Comparison of ENCODE assay signal across 8 cellular contexts in the genomic region with DNA sequence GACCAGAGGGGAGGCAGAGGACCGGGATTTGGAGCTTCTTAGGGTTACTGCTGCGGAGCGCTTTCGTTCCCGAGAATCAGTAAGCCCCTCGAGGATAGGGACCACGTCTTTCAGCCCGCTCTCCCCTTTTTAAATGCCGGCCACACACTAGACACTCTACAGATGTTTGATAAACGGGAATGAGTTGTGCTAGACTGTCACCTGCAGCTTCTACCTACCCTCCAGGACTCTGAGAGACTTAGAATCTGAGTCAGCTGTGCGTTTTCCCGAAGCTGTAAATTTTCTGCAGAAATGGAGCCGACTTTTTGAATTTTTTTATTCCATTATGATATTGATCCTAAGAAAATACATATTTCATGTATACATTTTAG. TPM values are rescaled to one million over a fixed set of nuclear protein-coding genes. Genes with fewer than 3 reads are reported as not detected.
DNase-seq lines count a peak whose midpoint lies in the region; ATAC-seq and TF ChIP-seq lines count a peak whose summit lies in the region.

No MANE protein-coding gene starts in this region.

- H3K27me3 Mint-ChIP-seq in T-helper 1 cell treated with Interleukin-12 subunit alpha and Interleukin-12 subunit beta and Interleukin-4 antibody, amounts not matched to agents 30 μg/mL and 1 μg/mL, for 36 hours (ENCODE audit: low read depth), result peaks cover 33% of the 10 kb centered on the region
- H3K27me3 Mint-ChIP-seq in glutamatergic neuron (ENCODE audit: unreplicated experiment), result peaks cover 3% of the 10 kb centered on the region
- H3K27me3 Mint-ChIP-seq in stimulated activated naive CD8-positive, alpha-beta T cell treated with anti-CD3 and anti-CD28 coated beads, Interleukin-15, amount 100 ng/mL, for 72 hours, result no peaks in the 10 kb centered on the region

- peak; percentile 15 for ATAC-seq in HG02678 (IDR thresholded peaks at IDR 0.05; ENCODE audit: unreplicated experiment)
- peak; percentile 19 for ATAC-seq in stimulated activated naive CD8-positive, alpha-beta T cell treated with anti-CD3 and anti-CD28 coated beads, Interleukin-15, amount 100 ng/mL, for 72 hours

- no peak for TF ChIP-seq CTCF in glutamatergic neuron (IDR thresholded peaks at IDR 0.05; ENCODE audit: partially characterized antibody, unreplicated experiment)

- no peak overlapping the region for H3K27ac ChIP-seq in SK-N-MC

- no peaks in the 10 kb centered on the region for H3K9me3 Mint-ChIP-seq in T-helper 1 cell treated with Interleukin-12 subunit alpha and Interleukin-12 subunit beta and Interleukin-4 antibody, amounts not matched to agents 30 μg/mL and 1 μg/mL, for 36 hours
- peaks cover 9% of the 10 kb centered on the region for H3K9me3 Mint-ChIP-seq in glutamatergic neuron (ENCODE audit: unreplicated experiment)
- H3K9me3 Mint-ChIP-seq in stimulated activated naive CD8-positive, alpha-beta T cell treated with anti-CD3 and anti-CD28 coated beads, Interleukin-15, amount 100 ng/mL, for 72 hours, result no peaks in the 10 kb centered on the region

- no peak for DNase-seq in T-helper 1 cell
- DNase-seq in SK-N-MC (ENCODE audit: low read depth, low spot score), result no peak
- no peak for DNase-seq in glutamatergic neuron
- no peak for DNase-seq in stimulated activated naive CD8-positive, alpha-beta T cell treated with anti-CD3 and anti-CD28 coated beads, Interleukin-15, amount 100 ng/mL, for 72 hours
- DNase-seq in hepatic stellate cell (ENCODE audit: low spot score), result no peak
- DNase-seq in activated effector memory CD4-positive, alpha-beta T cell treated with Interleukin-2 at 50 U/mL for 16 hours, result no peak

- no peaks in the 10 kb centered on the region for H3K9me3 ChIP-seq in SK-N-MC (ENCODE audit: low read depth, low read length)

- H3K27ac Mint-ChIP-seq in T-helper 1 cell treated with Interleukin-12 subunit alpha and Interleukin-12 subunit beta and Interleukin-4 antibody, amounts not matched to agents 30 μg/mL and 1 μg/mL, for 36 hours, result no peak overlapping the region
- no peak overlapping the region for H3K27ac Mint-ChIP-seq in glutamatergic neuron (ENCODE audit: unreplicated experiment)
- peak overlapping the region; percentile 90 to 97 for H3K27ac Mint-ChIP-seq in stimulated activated naive CD8-positive, alpha-beta T cell treated with anti-CD3 and anti-CD28 coated beads, Interleukin-15, amount 100 ng/mL, for 72 hours

- peak overlapping the region; percentile 94 for H3K4me3 Mint-ChIP-seq in T-helper 1 cell treated with Interleukin-12 subunit alpha and Interleukin-12 subunit beta and Interleukin-4 antibody, amounts not matched to agents 30 μg/mL and 1 μg/mL, for 36 hours
- H3K4me3 Mint-ChIP-seq in glutamatergic neuron (ENCODE audit: unreplicated experiment), result peak overlapping the region; percentile 96
- peak overlapping the region; percentile 96 to 98 for H3K4me3 Mint-ChIP-seq in stimulated activated naive CD8-positive, alpha-beta T cell treated with anti-CD3 and anti-CD28 coated beads, Interleukin-15, amount 100 ng/mL, for 72 hours

- peak overlapping the region; percentile 98 for H3K4me3 ChIP-seq in SK-N-MC

- H3K36me3 ChIP-seq in SK-N-MC (ENCODE audit: insufficient read depth, low read length), result no peaks in the 10 kb centered on the region

- H3K9ac ChIP-seq in SK-N-MC (ENCODE audit: insufficient read length), result peak overlapping the region; percentile 91

- H3K36me3 Mint-ChIP-seq in T-helper 1 cell treated with Interleukin-12 subunit alpha and Interleukin-12 subunit beta and Interleukin-4 antibody, amounts not matched to agents 30 μg/mL and 1 μg/mL, for 36 hours (ENCODE audit: low read depth), result no peaks in the 10 kb centered on the region
- no peaks in the 10 kb centered on the region for H3K36me3 Mint-ChIP-seq in glutamatergic neuron (ENCODE audit: unreplicated experiment)

- H3K4me1 Mint-ChIP-seq in T-helper 1 cell treated with Interleukin-12 subunit alpha and Interleukin-12 subunit beta and Interleukin-4 antibody, amounts not matched to agents 30 μg/mL and 1 μg/mL, for 36 hours (ENCODE audit: low read depth), result peaks cover 7% of the 10 kb centered on the region
- H3K4me1 Mint-ChIP-seq in glutamatergic neuron (ENCODE audit: low read depth, unreplicated experiment), result no peaks in the 10 kb centered on the region
- peaks cover 15% of the 10 kb centered on the region for H3K4me1 Mint-ChIP-seq in stimulated activated naive CD8-positive, alpha-beta T cell treated with anti-CD3 and anti-CD28 coated beads, Interleukin-15, amount 100 ng/mL, for 72 hours

RNA-seq across cellular contexts. Expression of gene CCDC171, which starts 0.7 kb away (rescaled TPM):
- 3.2 TPM for total RNA-seq in glutamatergic neuron (ENCODE audit: unreplicated experiment)

RNA-seq across cellular contexts. Expression of gene PSIP1, which starts 42.7 kb away (rescaled TPM):
- 114 TPM for total RNA-seq in glutamatergic neuron (ENCODE audit: unreplicated experiment)

Comparison
In these comparisons a context has a peak if more than half of its experiments do, and no peak if none do; other contexts are left out.
1. H3K27ac Mint-ChIP-seq: peak in stimulated activated naive CD8-positive, alpha-beta T cell treated with anti-CD3 and anti-CD28 coated beads, Interleukin-15, amount 100 ng/mL, for 72 hours (2 of 2); none in T-helper 1 cell treated with Interleukin-12 subunit alpha and Interleukin-12 subunit beta and Interleukin-4 antibody, amounts not matched to agents 30 μg/mL and 1 μg/mL, for 36 hours (single experiment) and glutamatergic neuron (single experiment).
2. Peak in every context shown above with its lines, with median percentiles within 50 percentile points of each other: H3K4me3 Mint-ChIP-seq.